In genomic region chr7:39446546-39446945, GRCh38 we compare ENCODE assay signal across 22 cellular contexts.
DNase-seq lines count a peak whose midpoint lies in the region; ATAC-seq and TF ChIP-seq lines count a peak whose summit lies in the region.
"Had no signal": no experiment of that assay in that cellular context is flagged by ENCODE, and none has a peak within 500 bp of the region (broad histone marks: within the 10 kb centered on the region; RNA-seq: fewer than 3 reads in every experiment).

No MANE protein-coding gene starts in this region.

- ATAC-seq in SK-N-SH treated with all-trans-retinoic acid at 6 μM for 48 hours (peak; percentile 80), upper lobe of left lung (ENCODE audit: low FRiP score in 2 of 2) (no peak)

- no peaks in the 10 kb centered on the region for H3K9me3 Mint-ChIP-seq in activated naive CD4-positive, alpha-beta T cell treated with anti-CD3 and anti-CD28 coated beads, Interleukin-2, amount 10 ng/mL, durations not matched to agents 7 days and 5 days
- H3K9me3 Mint-ChIP-seq: CD4-positive, alpha-beta memory T cell had no signal

- 61 to 71% methylated on average over 3 of the region's 3 CpGs for WGBS in upper lobe of left lung, 2 donors

- no peak overlapping the region for H3K27ac ChIP-seq in upper lobe of left lung
- H3K27ac ChIP-seq: 22Rv1; BLaER1 treated with 17β-estradiol and CSF1 and Interleukin-3, amounts not matched to agents 10 nM and 100 nM; GM23248; Peyer's patch; SJCRH30 had no signal

- H3K4me1 ChIP-seq in upper lobe of left lung = no peaks in the 10 kb centered on the region
- H3K4me1 ChIP-seq: BLaER1 treated with 17β-estradiol and CSF1 and Interleukin-3, amounts not matched to agents 10 nM and 100 nM; Peyer's patch; SJCRH30 had no signal

- H3K27me3 Mint-ChIP-seq in activated naive CD4-positive, alpha-beta T cell treated with anti-CD3 and anti-CD28 coated beads, Interleukin-2, amount 10 ng/mL, durations not matched to agents 7 days and 5 days = peaks cover 25% of the 10 kb centered on the region

- no peak for TF ChIP-seq POLR2A in upper lobe of left lung (IDR thresholded peaks at IDR 0.05)

- H3K9me3 ChIP-seq in upper lobe of left lung = no peaks in the 10 kb centered on the region
- H3K9me3 ChIP-seq: BLaER1 treated with 17β-estradiol and CSF1 and Interleukin-3, amounts not matched to agents 10 nM and 100 nM; Peyer's patch; SJCRH30 had no signal

- H3K4me1 Mint-ChIP-seq in activated naive CD4-positive, alpha-beta T cell treated with anti-CD3 and anti-CD28 coated beads, Interleukin-2, amount 10 ng/mL, durations not matched to agents 7 days and 5 days = no peaks in the 10 kb centered on the region
- H3K4me1 Mint-ChIP-seq: CD4-positive, alpha-beta memory T cell had no signal

- H3K27me3 ChIP-seq in upper lobe of left lung = no peaks in the 10 kb centered on the region
- H3K27me3 ChIP-seq: BLaER1 treated with 17β-estradiol and CSF1 and Interleukin-3, amounts not matched to agents 10 nM and 100 nM; Peyer's patch; SJCRH30 had no signal

- no peak overlapping the region for H3K4me3 ChIP-seq in upper lobe of left lung
- H3K4me3 ChIP-seq: BLaER1 treated with 17β-estradiol and CSF1 and Interleukin-3, amounts not matched to agents 10 nM and 100 nM; GM23248; Peyer's patch; SJCRH30 had no signal

- no peak for TF ChIP-seq EP300 in upper lobe of left lung (IDR thresholded peaks at IDR 0.05)

- H3K36me3 Mint-ChIP-seq in activated naive CD4-positive, alpha-beta T cell treated with anti-CD3 and anti-CD28 coated beads, Interleukin-2, amount 10 ng/mL, durations not matched to agents 7 days and 5 days = no peaks in the 10 kb centered on the region
- H3K36me3 Mint-ChIP-seq: CD4-positive, alpha-beta memory T cell had no signal

- no peak overlapping the region for H3K4me3 Mint-ChIP-seq in activated naive CD4-positive, alpha-beta T cell treated with anti-CD3 and anti-CD28 coated beads, Interleukin-2, amount 10 ng/mL, durations not matched to agents 7 days and 5 days
- H3K4me3 Mint-ChIP-seq: CD4-positive, alpha-beta memory T cell had no signal

- no peaks in the 10 kb centered on the region for H3K36me3 ChIP-seq in upper lobe of left lung
- H3K36me3 ChIP-seq: BLaER1 treated with 17β-estradiol and CSF1 and Interleukin-3, amounts not matched to agents 10 nM and 100 nM; Peyer's patch; SJCRH30 had no signal

- no peak overlapping the region for H3K27ac Mint-ChIP-seq in activated naive CD4-positive, alpha-beta T cell treated with anti-CD3 and anti-CD28 coated beads, Interleukin-2, amount 10 ng/mL, durations not matched to agents 7 days and 5 days
- H3K27ac Mint-ChIP-seq: CD4-positive, alpha-beta memory T cell had no signal

- CTCF ChIA-PET in activated naive CD4-positive, alpha-beta T cell treated with anti-CD3 and anti-CD28 coated beads, Interleukin-2, amount 10 ng/mL, durations not matched to agents 7 days and 5 days (lab: Charles Lee) = no interaction called here

- no peak for TF ChIP-seq CTCF in upper lobe of left lung (IDR thresholded peaks at IDR 0.05)

- DNase-seq in A172 (ENCODE audit: low spot score) = peak; percentile 23
- DNase-seq in left kidney (ENCODE audit: low read depth, low spot score) = peak; percentile 37
- DNase-seq in occipital lobe (lab: John Stamatoyannopoulos, UW) = peak; percentile 45
- DNase-seq in SK-N-DZ (ENCODE audit: low spot score) = no peak
- no peak for DNase-seq in upper lobe of left lung
- no peak for DNase-seq in activated naive CD4-positive, alpha-beta T cell treated with anti-CD3 and anti-CD28 coated beads, Interleukin-2, amount 10 ng/mL, durations not matched to agents 7 days and 5 days
- DNase-seq in NCI-H748 (lab: John Stamatoyannopoulos, UW; ENCODE audit: unreplicated experiment) = no peak
- DNase-seq: CD4-positive, alpha-beta memory T cell; DND-41; GM23248; HCEC 1CT; KG1; NCI-H1092; NCI-H1436; NCI-H1930; NCI-H510A; NCI-H82; Peyer's patch; SJCRH30 had no signal

TF ChIP-seq in SK-N-SH treated with all-trans-retinoic acid at 6 μM for 48 hours, 23 proteins besides CTCF, POLR2A, EP300 and RAD21:
- TF ChIP-seq BACH2 (CRISPR knock-in tag; IDR thresholded peaks at IDR 0.05; ENCODE audit: borderline replicate concordance) (no peak), ZNF70 (CRISPR knock-in tag; IDR thresholded peaks at IDR 0.05) (no peak), TSHZ2 (CRISPR knock-in tag; IDR thresholded peaks at IDR 0.05) (no peak), CSDC2 (CRISPR knock-in tag; IDR thresholded peaks at IDR 0.05) (no peak), OSR1 (CRISPR knock-in tag; IDR thresholded peaks at IDR 0.05) (no peak)

Comparison
In these comparisons a context has a peak if more than half of its experiments do, and no peak if none do; other contexts are left out.
1. DNase-seq: peak in A172 (single experiment), left kidney (single experiment) and occipital lobe (single experiment); none in SK-N-DZ (single experiment), upper lobe of left lung (0 of 2), activated naive CD4-positive, alpha-beta T cell treated with anti-CD3 and anti-CD28 coated beads, Interleukin-2, amount 10 ng/mL, durations not matched to agents 7 days and 5 days (single experiment) and NCI-H748 (single experiment).